8 cellular contexts compared by ENCODE assay signal in the genomic region with DNA sequence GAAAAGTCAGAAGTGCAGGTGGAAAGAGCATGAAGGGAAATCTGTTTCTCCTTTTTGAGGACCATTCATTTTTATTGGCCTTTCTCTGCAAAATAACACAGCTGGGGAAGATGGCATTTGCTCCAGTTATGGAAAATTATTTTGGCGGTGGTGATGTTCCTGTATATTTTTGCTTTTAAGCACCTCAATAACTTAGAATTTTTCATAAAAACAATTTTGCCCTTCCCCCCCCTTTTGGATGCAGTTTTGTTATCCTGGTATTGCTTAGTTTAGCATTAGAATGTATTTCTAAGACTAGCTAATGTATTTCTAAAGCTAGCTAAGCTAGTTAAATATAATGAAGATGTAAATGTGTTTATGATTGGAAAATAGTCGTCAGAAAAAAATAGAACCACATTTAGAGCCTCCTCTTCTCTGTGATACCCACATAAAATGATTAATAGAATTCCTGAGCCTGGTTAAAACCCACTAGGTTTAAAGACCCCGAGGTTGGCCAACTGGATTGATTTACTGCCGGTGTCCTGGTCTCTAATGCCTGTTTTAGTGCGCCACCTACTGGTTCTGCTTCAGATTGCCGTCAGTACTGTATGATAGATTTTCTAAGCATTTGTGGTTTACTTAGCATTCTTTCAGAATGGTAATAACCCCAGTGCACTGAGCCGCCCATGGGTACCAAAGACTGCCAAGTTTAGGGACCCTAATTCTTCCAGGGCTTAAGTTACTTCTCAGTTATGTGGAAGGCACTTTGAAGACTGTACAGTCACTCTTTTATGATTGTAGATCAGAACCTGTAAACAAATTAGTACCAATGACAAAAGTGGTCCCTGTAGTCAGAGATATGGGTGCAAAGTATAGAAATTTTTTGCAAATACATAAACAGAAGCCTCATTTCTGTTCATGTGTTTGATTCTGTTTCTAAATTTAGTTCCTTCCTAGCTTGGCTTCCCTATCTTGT. TPM values are rescaled to one million over a fixed set of nuclear protein-coding genes. Genes with fewer than 3 reads are reported as not detected.
A peak's percentile ranks its signal among the peaks of the same experiment; 100 is the strongest.
DNase-seq lines count a peak whose midpoint lies in the region; ATAC-seq and TF ChIP-seq lines count a peak whose summit lies in the region.

No MANE protein-coding gene starts in this region.

- no peaks in the 10 kb centered on the region for H3K36me3 ChIP-seq in SU-DHL-6 (ENCODE audit: low read length)
- no peaks in the 10 kb centered on the region for H3K36me3 ChIP-seq in cardiac muscle cell

- peak; percentile 74 for ATAC-seq in GM21786 (IDR thresholded peaks at IDR 0.05; ENCODE audit: unreplicated experiment)
- ATAC-seq in activated naive CD8-positive, alpha-beta T cell treated with anti-CD3 and anti-CD28 coated beads, Interleukin-2, amount 10 ng/mL, durations not matched to agents 7 days and 5 days (ENCODE audit: low read depth): peak; percentile 55

- H3K4me3 Mint-ChIP-seq in activated naive CD8-positive, alpha-beta T cell treated with anti-CD3 and anti-CD28 coated beads, Interleukin-2, amount 10 ng/mL, durations not matched to agents 7 days and 5 days: peak overlapping the region; percentile 74
- H3K4me3 Mint-ChIP-seq in type B pancreatic cell: peak overlapping the region; percentile 83

- no peaks in the 10 kb centered on the region for H3K79me2 ChIP-seq in SU-DHL-6 (ENCODE audit: insufficient read depth, low read length)

- H3K4me1 Mint-ChIP-seq in activated naive CD8-positive, alpha-beta T cell treated with anti-CD3 and anti-CD28 coated beads, Interleukin-2, amount 10 ng/mL, durations not matched to agents 7 days and 5 days: peaks cover 51% of the 10 kb centered on the region
- peaks cover 73% of the 10 kb centered on the region for H3K4me1 Mint-ChIP-seq in type B pancreatic cell (ENCODE audit: unreplicated experiment)

- TF ChIP-seq CTCF in SU-DHL-6 (IDR thresholded peaks at IDR 0.05; ENCODE audit: insufficient read depth, low read length, poor library complexity, severe bottlenecking): peak; percentile 90
- TF ChIP-seq CTCF in cardiac muscle cell (IDR thresholded peaks at IDR 0.05; ENCODE audit: low read depth, low read length): peak; percentile 90
- peak; percentile 97 for TF ChIP-seq CTCF in type B pancreatic cell (conservative IDR thresholded peaks at IDR 0.05)

- H3K4me2 ChIP-seq in SU-DHL-6 (ENCODE audit: low read depth, low read length, poor library complexity, severe bottlenecking): no peak overlapping the region

- no peak overlapping the region for H3K9ac ChIP-seq in SU-DHL-6 (ENCODE audit: low read length)

- intact Hi-C loops in posterior cingulate gyrus (cut with DNase I): loop anchor here (1.0 to 5.0 kb wide), 4 partner anchors 57 to 613 kb away; no protein-coding TSS in a partner anchor

- H4K20me1 ChIP-seq in SU-DHL-6 (ENCODE audit: low read depth, low read length): no peaks in the 10 kb centered on the region

- H3K9me2 ChIP-seq in SU-DHL-6 (replicated peaks; ENCODE audit: insufficient read depth, low read length): no peaks in the 10 kb centered on the region

- H3K4me1 ChIP-seq in cardiac muscle cell (ENCODE audit: low read depth): peaks cover 40% of the 10 kb centered on the region

- H3K27ac ChIP-seq in SU-DHL-6 (ENCODE audit: low read depth, low read length) (no peak overlapping the region), cardiac muscle cell (peak overlapping the region; percentile 64)

- H3K36me3 Mint-ChIP-seq in activated naive CD8-positive, alpha-beta T cell treated with anti-CD3 and anti-CD28 coated beads, Interleukin-2, amount 10 ng/mL, durations not matched to agents 7 days and 5 days: peaks cover 5% of the 10 kb centered on the region
- peaks cover 28% of the 10 kb centered on the region for H3K36me3 Mint-ChIP-seq in type B pancreatic cell

- peak overlapping the region; percentile 76 for H3K27ac Mint-ChIP-seq in activated naive CD8-positive, alpha-beta T cell treated with anti-CD3 and anti-CD28 coated beads, Interleukin-2, amount 10 ng/mL, durations not matched to agents 7 days and 5 days
- H3K27ac Mint-ChIP-seq in type B pancreatic cell: peak overlapping the region; percentile 93

- no peaks in the 10 kb centered on the region for H3K9me3 ChIP-seq in SU-DHL-6 (ENCODE audit: insufficient read depth, low read length)
- no peaks in the 10 kb centered on the region for H3K9me3 ChIP-seq in cardiac muscle cell (ENCODE audit: low read depth)

- H3F3A ChIP-seq in SU-DHL-6 (ENCODE audit: insufficient read depth): no peaks in the 10 kb centered on the region

- no peaks in the 10 kb centered on the region for H3K9me3 Mint-ChIP-seq in activated naive CD8-positive, alpha-beta T cell treated with anti-CD3 and anti-CD28 coated beads, Interleukin-2, amount 10 ng/mL, durations not matched to agents 7 days and 5 days
- H3K9me3 Mint-ChIP-seq in type B pancreatic cell: no peaks in the 10 kb centered on the region

- H3K4me3 ChIP-seq in SU-DHL-6 (ENCODE audit: insufficient read depth, low read length, poor library complexity, severe bottlenecking): no peak overlapping the region
- no peak overlapping the region for H3K4me3 ChIP-seq in cardiac muscle cell

- H2AFZ ChIP-seq in SU-DHL-6 (ENCODE audit: low read depth, low read length, severe bottlenecking): no peak overlapping the region

- POLR2A ChIA-PET in activated naive CD8-positive, alpha-beta T cell treated with anti-CD3 and anti-CD28 coated beads, Interleukin-2, amount 10 ng/mL, durations not matched to agents 7 days and 5 days (lab: Charles Lee): interaction anchor here (1.0 to 1.7 kb wide), 3 partner anchors 356 to 495 kb away, joined by 5 to 14 read pairs (median 6); no protein-coding TSS in a partner anchor

- no peaks in the 10 kb centered on the region for H3K27me3 ChIP-seq in SU-DHL-6 (ENCODE audit: low read length)
- H3K27me3 ChIP-seq in cardiac muscle cell: no peaks in the 10 kb centered on the region

- DNase-seq in COLO829 (ENCODE audit: low spot score) (peak; percentile 29), NCI-H128 (lab: John Stamatoyannopoulos, UW; ENCODE audit: unreplicated experiment) (peak; percentile 33), cardiac muscle cell (ENCODE audit: low read depth in 1 of 2, low spot score in 1 of 2) (peak; percentile 86 to 90), posterior cingulate gyrus (peak in 8 of 10 donors; percentile 49 to 93 (median 82)), type B pancreatic cell (ENCODE audit: extremely low spot score, unreplicated experiment) (peak; percentile 79)
- DNase-seq in activated naive CD8-positive, alpha-beta T cell treated with anti-CD3 and anti-CD28 coated beads, Interleukin-2, amount 10 ng/mL, durations not matched to agents 7 days and 5 days: peak; percentile 68

- H3K27me3 Mint-ChIP-seq in activated naive CD8-positive, alpha-beta T cell treated with anti-CD3 and anti-CD28 coated beads, Interleukin-2, amount 10 ng/mL, durations not matched to agents 7 days and 5 days: no peaks in the 10 kb centered on the region
- no peaks in the 10 kb centered on the region for H3K27me3 Mint-ChIP-seq in type B pancreatic cell

RNA-seq across cellular contexts. Expression of a gene that starts 11.4 kb away (rescaled TPM):
- total RNA-seq in activated naive CD8-positive, alpha-beta T cell treated with anti-CD3 and anti-CD28 coated beads, Interleukin-2, amount 10 ng/mL, durations not matched to agents 7 days and 5 days: 10 to 100 TPM; 37.8 to 44.1 TPM
- total RNA-seq in cardiac muscle cell (12.1 and 14.9 TPM in 2 replicates), type B pancreatic cell (ENCODE audit: low replicate concordance) (62.0 and 106 TPM in 2 replicates)
- polyA plus RNA-seq in cardiac muscle cell: 11.5 and 24.7 TPM in 2 replicates

Comparison
In these comparisons a context has a peak if more than half of its experiments do, and no peak if none do; other contexts are left out.
1. DNase-seq: peak in every context shown above with its lines; median percentile 88 in cardiac muscle cell; 82 in posterior cingulate gyrus; 79 in type B pancreatic cell; 68 in activated naive CD8-positive, alpha-beta T cell treated with anti-CD3 and anti-CD28 coated beads, Interleukin-2, amount 10 ng/mL, durations not matched to agents 7 days and 5 days; 33 in NCI-H128; 29 in COLO829.